In genomic region chrX:48676893-48677270, GRCh38 we compare ENCODE assay signal across 8 cellular contexts. TPM values are rescaled to one million over a fixed set of nuclear protein-coding genes. Genes with fewer than 3 reads are reported as not detected.
A peak's percentile ranks its signal among the peaks of the same experiment; 100 is the strongest.
DNase-seq lines count a peak whose midpoint lies in the region; ATAC-seq and TF ChIP-seq lines count a peak whose summit lies in the region.

No MANE protein-coding gene starts in this region.

- intact Hi-C loops in breast epithelium (cut with DNase I; ENCODE audit: low total_unique reads) (loop anchor here (10.0 kb wide), 1 partner anchor 218 kb away; the partner anchor contains the start of genes PQBP1 and TIMM17B), tibial artery (cut with DNase I; ENCODE audit: low total_unique reads) (no loop called here)

- H3K4me3 ChIP-seq in AG04450 (ENCODE audit: low read depth, low read length) (peak overlapping the region; percentile 72), MM.1S (ENCODE audit: low read length) (peak overlapping the region; percentile 83), breast epithelium (peak overlapping the region; percentile 66 to 72 (median 67)), liver (ENCODE audit: low read depth in 1 of 3, low read length in 3 of 3) (peak overlapping the region; percentile 85 to 89 (median 86)), tibial artery (peak overlapping the region; percentile 69 to 83)

- no peaks in the 10 kb centered on the region for H4K20me1 ChIP-seq in MM.1S (ENCODE audit: insufficient read depth, low read length)

- TF ChIP-seq RAD21 in liver (IDR thresholded peaks at IDR 0.05), result no peak

- DNase-seq in AG04450 (ENCODE audit: low read depth, low spot score), result no peak
- peak; percentile 8 for DNase-seq in MM.1S
- DNase-seq in breast epithelium (ENCODE audit: low spot score in 2 of 2), result no peak
- DNase-seq in tibial artery, result no peak
- no peak for DNase-seq in globus pallidus (ENCODE audit: low spot score)

- TF ChIP-seq CTCF in AG04450 (IDR thresholded peaks at IDR 0.05; ENCODE audit: low read depth, low read length), result no peak
- TF ChIP-seq CTCF in MM.1S (IDR thresholded peaks at IDR 0.05; ENCODE audit: low read length), result no peak
- TF ChIP-seq CTCF in breast epithelium (IDR thresholded peaks at IDR 0.05), result no peak
- no peak for TF ChIP-seq CTCF in liver (IDR thresholded peaks at IDR 0.05; ENCODE audit: low read depth, low read length, missing input control)
- no peak for TF ChIP-seq CTCF in tibial artery (IDR thresholded peaks at IDR 0.05)

- CTCF ChIA-PET in AG04450 (lab: Charles Lee), result no interaction called here

- H3K27me3 ChIP-seq in AG04450 (ENCODE audit: control insufficient read depth, insufficient read depth, low read length), result no peaks in the 10 kb centered on the region
- no peaks in the 10 kb centered on the region for H3K27me3 ChIP-seq in MM.1S (replicated peaks; ENCODE audit: insufficient read depth, low read length)
- peaks cover 0 to 28% of the 10 kb centered on the region in 2 donors for H3K27me3 ChIP-seq in breast epithelium
- H3K27me3 ChIP-seq in liver (ENCODE audit: control insufficient read depth in 4 of 4, insufficient read depth in 4 of 4, low read length in 3 of 4), result no peaks in the 10 kb centered on the region
- H3K27me3 ChIP-seq in tibial artery, result no peaks in the 10 kb centered on the region

- H3K9me3 ChIP-seq in AG04450 (ENCODE audit: control insufficient read depth, insufficient read depth, low read length), result no peaks in the 10 kb centered on the region
- no peaks in the 10 kb centered on the region for H3K9me3 ChIP-seq in MM.1S (replicated peaks; ENCODE audit: insufficient read depth, low read length)
- no peaks in the 10 kb centered on the region for H3K9me3 ChIP-seq in breast epithelium
- no peaks in the 10 kb centered on the region for H3K9me3 ChIP-seq in liver (ENCODE audit: control insufficient read depth in 4 of 4, low read length in 3 of 4)
- H3K9me3 ChIP-seq in tibial artery, result no peaks in the 10 kb centered on the region

- WGBS in liver, result 1% methylated on average over 9 of the region's 9 CpGs

- peak overlapping the region; percentile 77 for H3K9ac ChIP-seq in MM.1S (ENCODE audit: low read length)
- H3K9ac ChIP-seq in liver (ENCODE audit: low read depth in 1 of 2, low read length in 2 of 2), result peak overlapping the region; percentile 82 to 89

- H3K9me2 ChIP-seq in MM.1S (replicated peaks; ENCODE audit: insufficient read depth, low read length), result no peaks in the 10 kb centered on the region

- H3F3A ChIP-seq in MM.1S (ENCODE audit: insufficient read depth, low read length), result no peaks in the 10 kb centered on the region

- POLR2A ChIA-PET in AG04450 (lab: Yijun Ruan, JAX), result interaction anchor here (0.6 to 1.0 kb wide), 3 partner anchors 19 to 73 kb away, joined by 3 to 9 read pairs (median 4); partner anchors contain the start of gene SUV39H1

- TF ChIP-seq POLR2A in breast epithelium (IDR thresholded peaks at IDR 0.05), result no peak

- H3K36me3 ChIP-seq in MM.1S (replicated peaks; ENCODE audit: insufficient read depth, low read length) (no peaks in the 10 kb centered on the region), breast epithelium (no peaks in the 10 kb centered on the region), liver (ENCODE audit: control insufficient read depth in 4 of 4, insufficient read depth in 3 of 4, low read depth in 1 of 4, low read length in 3 of 4) (no peaks in the 10 kb centered on the region), tibial artery (no peaks in the 10 kb centered on the region)

- H3K4me2 ChIP-seq in MM.1S (ENCODE audit: low read depth, low read length), result peak overlapping the region; percentile 72

- peak; percentile 10 for ATAC-seq in GM19351 (IDR thresholded peaks at IDR 0.05; ENCODE audit: unreplicated experiment)
- ATAC-seq in GM19452 (IDR thresholded peaks at IDR 0.05; ENCODE audit: unreplicated experiment), result no peak

- H3K4me1 ChIP-seq in MM.1S (ENCODE audit: low read length), result no peaks in the 10 kb centered on the region
- no peaks in the 10 kb centered on the region for H3K4me1 ChIP-seq in breast epithelium
- peaks cover 2 to 22% (median 9%) of the 10 kb centered on the region in 4 donors for H3K4me1 ChIP-seq in liver (ENCODE audit: control insufficient read depth in 4 of 4, insufficient read depth in 4 of 4, low read length in 3 of 4)
- H3K4me1 ChIP-seq in tibial artery, result peaks cover 0 to 12% (median 0%) of the 10 kb centered on the region in 4 donors

- H2AFZ ChIP-seq in MM.1S (ENCODE audit: low read length), result peak overlapping the region; percentile 56

- H3K27ac ChIP-seq in AG04450 (ENCODE audit: low read depth, low read length) (no peak overlapping the region), MM.1S (ENCODE audit: low read length) (peak overlapping the region; percentile 6; the same call in 1 of the 2 replicates), breast epithelium (peak overlapping the region; percentile 83 to 85), liver (ENCODE audit: low read depth in 1 of 2, low read length in 2 of 2) (peak overlapping the region; percentile 97 to 98), tibial artery (peak overlapping the region; percentile 76 to 87)

- H3K79me2 ChIP-seq in MM.1S (ENCODE audit: low read length), result no peaks in the 10 kb centered on the region; the same call in 1 of the 2 replicates

TF ChIP-seq in liver, 16 proteins besides CTCF, POLR2A, EP300 and RAD21:
- no peak for TF ChIP-seq HNF4G (IDR thresholded peaks at IDR 0.05)
- no peak for TF ChIP-seq ZBTB33 (IDR thresholded peaks at IDR 0.05)
- no peak for TF ChIP-seq REST (IDR thresholded peaks at IDR 0.05)
- no peak for TF ChIP-seq ATF3 (IDR thresholded peaks at IDR 0.05)
- no peak for TF ChIP-seq RXRA (IDR thresholded peaks at IDR 0.05)
- TF ChIP-seq NR2F2 (IDR thresholded peaks at IDR 0.05), result no peak
- TF ChIP-seq SP1 (IDR thresholded peaks at IDR 0.05), result no peak
- TF ChIP-seq GABPA (IDR thresholded peaks at IDR 0.05 in 1 of 2, conservative IDR thresholded peaks at IDR 0.05 in 1 of 2), result no peak
- no peak for TF ChIP-seq MAX (IDR thresholded peaks at IDR 0.05)
- no peak for TF ChIP-seq FOXA1 (IDR thresholded peaks at IDR 0.05)
- TF ChIP-seq TAF1 (conservative IDR thresholded peaks at IDR 0.05), result no peak
- TF ChIP-seq HNF4A (conservative IDR thresholded peaks at IDR 0.05), result no peak
- no peak for TF ChIP-seq FOXA2 (IDR thresholded peaks at IDR 0.05)
- TF ChIP-seq EGR1 (IDR thresholded peaks at IDR 0.05; ENCODE audit: low read depth in 2 of 2), result no peak
- TF ChIP-seq YY1 (IDR thresholded peaks at IDR 0.05), result no peak
- TF ChIP-seq JUND (IDR thresholded peaks at IDR 0.05), result no peak

RNA-seq across cellular contexts. Expression of gene WAS, which starts 6.7 kb away (rescaled TPM):
- polyA plus RNA-seq in AG04450 (2011; rRNA removed), result 0.14 TPM in 1 of 2 replicates, not detected in the other
- not detected in 2 replicates for polyA minus RNA-seq in AG04450 (2011; rRNA and poly(A)+ RNA removed)
- 10 to 100 TPM in 1 of 3 donors, 1 to 10 TPM in 2; 2.3 to 12.5 (median 6.0) TPM for total RNA-seq in breast epithelium
- total RNA-seq in liver, result 1 to 10 TPM; 5.1 to 5.6 TPM
- 1 to 10 TPM; 1.0 to 3.1 TPM for polyA plus RNA-seq in liver

RNA-seq across cellular contexts. Expression of gene SUV39H1, which starts 19.7 kb away (rescaled TPM):
- polyA plus RNA-seq in AG04450 (2011; rRNA removed) (2.4 and 3.1 TPM in 2 replicates), liver (1 to 10 TPM; 3.2 to 3.5 TPM)
- polyA minus RNA-seq in AG04450 (2011; rRNA and poly(A)+ RNA removed), result 3.2 and 4.6 TPM in 2 replicates
- total RNA-seq in breast epithelium (1 to 10 TPM; 3.6 to 7.0 (median 5.3) TPM), liver (1 to 10 TPM; 4.0 to 5.8 TPM)
